19 cellular contexts compared by ENCODE assay signal in the genomic region with DNA sequence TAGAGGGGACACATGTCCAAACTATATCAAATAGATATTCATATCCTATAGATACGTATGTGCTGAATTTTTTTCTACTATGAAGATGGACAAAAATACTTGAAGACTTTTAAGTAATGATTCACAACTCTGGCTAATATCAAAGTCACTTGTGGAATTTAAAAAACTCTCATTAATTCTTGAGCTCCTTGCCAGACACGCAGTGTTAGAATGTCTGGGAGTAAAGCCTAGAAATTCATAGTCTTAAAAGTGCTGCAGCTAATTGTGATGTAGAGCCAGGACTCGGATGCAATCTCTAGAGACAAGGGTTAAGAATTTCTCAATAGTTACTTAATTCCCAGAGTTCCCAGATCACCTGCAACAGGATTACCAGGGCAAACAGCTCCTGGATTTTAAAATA.
DNase-seq lines count a peak whose midpoint lies in the region; ATAC-seq and TF ChIP-seq lines count a peak whose summit lies in the region.
"Had no signal": no experiment of that assay in that cellular context is flagged by ENCODE, and none has a peak within 500 bp of the region (broad histone marks: within the 10 kb centered on the region; RNA-seq: fewer than 3 reads in every experiment).

No MANE protein-coding gene starts in this region.

- H3K27me3 ChIP-seq in stomach = no peaks in the 10 kb centered on the region
- H3K27me3 ChIP-seq: breast epithelium, gastrocnemius medialis had no signal

- no peak for TF ChIP-seq POLR2A in stomach (IDR thresholded peaks at IDR 0.05)

- TF ChIP-seq CTCF in cardiac fibroblast (IDR thresholded peaks at IDR 0.05; ENCODE audit: low read depth, low read length) (no peak), omental fat pad (IDR thresholded peaks at IDR 0.05) (no peak), GM10266 (IDR thresholded peaks at IDR 0.05; ENCODE audit: control insufficient read depth, insufficient read depth, low read depth, missing control alignments) (no peak), stomach (IDR thresholded peaks at IDR 0.05) (no peak)

- no peaks in the 10 kb centered on the region for H3K4me1 ChIP-seq in stomach
- H3K4me1 ChIP-seq: breast epithelium, Caco-2, gastrocnemius medialis had no signal

- 69 to 90% (median 78%) methylated on average over 3 of the region's 3 CpGs for WGBS in stomach, 5 donors

- no peaks in the 10 kb centered on the region for H3K9me3 ChIP-seq in stomach
- H3K9me3 ChIP-seq: breast epithelium, Caco-2, gastrocnemius medialis, mucosa of descending colon had no signal

- DNase-seq in AG20443 (ENCODE audit: low spot score) (peak; percentile 71), HCEC 1CT (peak; percentile 54), cardiac fibroblast (ENCODE audit: low read depth in 2 of 2) (peak; percentile 11 to 14), omental fat pad (ENCODE audit: low spot score) (no peak), GM10266 (ENCODE audit: extremely low spot score) (no peak), stomach (no peak), iPS-NIHi7 (ENCODE audit: extremely low spot score) (no peak), substantia nigra (lab: John Stamatoyannopoulos, UW) (no peak)
- DNase-seq: activated CD4-positive, alpha-beta T cell treated with anti-CD3 and anti-CD28 coated beads for 36 hours; activated naive CD8-positive, alpha-beta T cell treated with anti-CD3 and anti-CD28 coated beads for 36 hours; Caco-2; cortex of kidney; gastrocnemius medialis; MM.1S; mucosa of descending colon; NCI-H446; RPMI8226 had no signal

- H3K4me3 ChIP-seq in cardiac fibroblast (replicated peaks in 1 of 2; ENCODE audit: low read depth in 2 of 2, low read length in 2 of 2) (no peak overlapping the region), stomach (no peak overlapping the region)
- H3K4me3 ChIP-seq: breast epithelium, gastrocnemius medialis, mucosa of descending colon had no signal

- peak; percentile 80 for ATAC-seq in omental fat pad (ENCODE audit: low FRiP score)
- ATAC-seq: activated CD4-positive, alpha-beta T cell treated with anti-CD3 and anti-CD28 coated beads for 36 hours; activated T-helper 17 cell treated with anti-CD3 and anti-CD28 coated beads, Interleukin-2, amount 50 U/mL, for 72 hours; gastrocnemius medialis; mucosa of descending colon had no signal

- intact Hi-C loops in stomach (cut with DNase I; ENCODE audit: low total_unique reads) = no loop called here

- H3K27ac ChIP-seq in stomach (no peak overlapping the region), substantia nigra (ENCODE audit: low read depth, low read length, poor library complexity, severe bottlenecking) (no peak overlapping the region)
- H3K27ac ChIP-seq: breast epithelium, gastrocnemius medialis had no signal

- no peak for TF ChIP-seq EP300 in stomach (IDR thresholded peaks at IDR 0.05)

- H3K36me3 ChIP-seq in stomach = no peaks in the 10 kb centered on the region
- H3K36me3 ChIP-seq: breast epithelium, gastrocnemius medialis had no signal

Comparison
In these comparisons a context has a peak if more than half of its experiments do, and no peak if none do; other contexts are left out.
1. DNase-seq: peak in AG20443 (single experiment), HCEC 1CT (single experiment) and cardiac fibroblast (2 of 2); none in omental fat pad (single experiment), GM10266 (single experiment), stomach (single experiment), iPS-NIHi7 (single experiment) and substantia nigra (0 of 49).